In genomic region chr10:27457261-27457945, GRCh38 we compare ENCODE assay signal across 16 cellular contexts. TPM values are rescaled to one million over a fixed set of nuclear protein-coding genes. Genes with fewer than 3 reads are reported as not detected.
DNase-seq lines count a peak whose midpoint lies in the region; TF ChIP-seq lines count a peak whose summit lies in the region.
"Had no signal": no experiment of that assay in that cellular context is flagged by ENCODE, and none has a peak within 500 bp of the region (broad histone marks: within the 10 kb centered on the region; RNA-seq: fewer than 3 reads in every experiment).

No MANE protein-coding gene starts in this region.

- peak overlapping the region in 6 of 7 donors; percentile 28 to 79 (median 61) for H3K27ac Mint-ChIP-seq in CD14-positive monocyte
- H3K27ac Mint-ChIP-seq: T-helper 2 cell treated with Interferon-gamma antibody and Interleukin-4, amounts not matched to agents 5 μg/mL and 100 μg/mL, for 36 hours had no signal

- intact Hi-C loops in CD14-positive monocyte (cut with micrococcal nuclease), result loop anchor here in 1 of 2 donors (10.0 kb wide), 1 partner anchor 47 kb away; the partner anchor contains the start of gene RAB18

- DNase-seq in CD14-positive monocyte (ENCODE audit: low spot score) (no peak), SKM-1 treated with dmso at 0.1 percent for 144 hours (lab: John Stamatoyannopoulos, UW; ENCODE audit: unreplicated experiment) (peak; percentile 72), activated gamma-delta T cell (lab: John Stamatoyannopoulos, UW) (no peak), midbrain (lab: John Stamatoyannopoulos, UW) (no peak), HuH-7 (ENCODE audit: low spot score) (no peak)
- DNase-seq: DMS79, H7, NCI-H1092 treated with DMSO at 0.1 percent for 48 hours, NCI-H146, NCI-H2081 treated with DMSO at 0.1 percent for 48 hours, NCI-H526, Right ventricle myocardium superior had no signal

- H3K79me2 ChIP-seq in Loucy (ENCODE audit: insufficient read depth, low read length), result no peaks in the 10 kb centered on the region

- H3F3A ChIP-seq in Loucy (ENCODE audit: low read depth), result no peaks in the 10 kb centered on the region

- no peaks in the 10 kb centered on the region for H4K20me1 ChIP-seq in BLaER1
- no peaks in the 10 kb centered on the region for H4K20me1 ChIP-seq in Loucy (ENCODE audit: insufficient read depth, low read length, poor library complexity, severe bottlenecking)

- H3K27me3 ChIP-seq in BLaER1 (no peaks in the 10 kb centered on the region), Loucy (ENCODE audit: insufficient read depth, low read length, poor library complexity, severe bottlenecking) (no peaks in the 10 kb centered on the region)

- H3K4me3 Mint-ChIP-seq in CD14-positive monocyte, result peak overlapping the region in 1 of 2 donors; percentile 14
- H3K4me3 Mint-ChIP-seq: T-helper 2 cell treated with Interferon-gamma antibody and Interleukin-4, amounts not matched to agents 5 μg/mL and 100 μg/mL, for 36 hours had no signal

- H2AFZ ChIP-seq in Loucy (ENCODE audit: low read length), result no peak overlapping the region

- H3K4me1 Mint-ChIP-seq in CD14-positive monocyte, result peaks cover 74% of the 10 kb centered on the region

- H3K4me2 ChIP-seq in BLaER1, result peak overlapping the region; percentile 65
- H3K4me2 ChIP-seq in Loucy (ENCODE audit: low read depth, low read length, poor library complexity, severe bottlenecking), result peak overlapping the region; percentile 32

- H3K36me3 ChIP-seq in BLaER1 (no peaks in the 10 kb centered on the region), Loucy (ENCODE audit: insufficient read depth, low read length) (no peaks in the 10 kb centered on the region)

- H3K27me3 Mint-ChIP-seq in CD14-positive monocyte (ENCODE audit: low read depth in 3 of 3), result no peaks in the 10 kb centered on the region

- no peak overlapping the region for H3K27ac ChIP-seq in BLaER1
- H3K27ac ChIP-seq: C4-2B had no signal

- H3K9me2 ChIP-seq in Loucy (replicated peaks; ENCODE audit: low read depth, low read length), result no peaks in the 10 kb centered on the region

- TF ChIP-seq CTCF in CD14-positive monocyte (IDR thresholded peaks at IDR 0.05), result no peak
- no peak for TF ChIP-seq CTCF in Loucy (conservative IDR thresholded peaks at IDR 0.05; ENCODE audit: low read length)

- H3K4me1 ChIP-seq in BLaER1, result peaks cover 25% of the 10 kb centered on the region
- H3K4me1 ChIP-seq in Loucy (ENCODE audit: insufficient read depth, low read length, poor library complexity, severe bottlenecking), result peaks cover 13% of the 10 kb centered on the region

- H3K9me3 Mint-ChIP-seq in CD14-positive monocyte, result peaks cover 0 to 2% (median 0%) of the 10 kb centered on the region in 7 donors
- H3K9me3 Mint-ChIP-seq: T-helper 2 cell treated with Interferon-gamma antibody and Interleukin-4, amounts not matched to agents 5 μg/mL and 100 μg/mL, for 36 hours had no signal

- H3K9ac ChIP-seq in BLaER1 (no peak overlapping the region), Loucy (ENCODE audit: low read depth, low read length, poor library complexity, severe bottlenecking) (no peak overlapping the region)

- H3K36me3 Mint-ChIP-seq in CD14-positive monocyte, result no peaks in the 10 kb centered on the region

- H3K9me3 ChIP-seq in BLaER1, result peaks cover 10% of the 10 kb centered on the region
- no peaks in the 10 kb centered on the region for H3K9me3 ChIP-seq in Loucy (ENCODE audit: insufficient read depth, low read depth, low read length)

- H3K4me3 ChIP-seq in BLaER1 (no peak overlapping the region), Loucy (ENCODE audit: low read length, poor library complexity, severe bottlenecking) (no peak overlapping the region)

RNA-seq across cellular contexts. Expression of gene RAB18, which starts 46.7 kb away (rescaled TPM):
- 100 to 1,000 TPM; 117 to 133 TPM for polyA plus RNA-seq in CD14-positive monocyte
